18 cellular contexts compared by ENCODE assay signal in genomic region chr4:2390780-2391490, GRCh38. TPM values are rescaled to one million over a fixed set of nuclear protein-coding genes. Genes with fewer than 3 reads are reported as not detected.
DNase-seq lines count a peak whose midpoint lies in the region; ATAC-seq, FAIRE-seq and TF ChIP-seq lines count a peak whose summit lies in the region.
"Had no signal": no experiment of that assay in that cellular context is flagged by ENCODE, and none has a peak within 500 bp of the region (broad histone marks: within the 10 kb centered on the region; RNA-seq: fewer than 3 reads in every experiment).

No MANE protein-coding gene starts in this region.

- TF ChIP-seq CTCF in GM23338 (conservative IDR thresholded peaks at IDR 0.05; ENCODE audit: low read depth in 2 of 2) = no peak
- TF ChIP-seq CTCF in GM12878 (IDR thresholded peaks at IDR 0.05 in 2 of 3, conservative IDR thresholded peaks at IDR 0.05 in 1 of 3; ENCODE audit: control insufficient read depth in 2 of 3, extremely low read depth in 1 of 3, insufficient read depth in 1 of 3, low read depth in 3 of 3, low read length in 3 of 3) = no peak
- no peak for TF ChIP-seq CTCF in spleen (IDR thresholded peaks at IDR 0.05 in 8 of 11, conservative IDR thresholded peaks at IDR 0.05 in 3 of 11)

- H3K36me3 Mint-ChIP-seq in GM23338 (ENCODE audit: low read depth) = no peaks in the 10 kb centered on the region
- no peaks in the 10 kb centered on the region for H3K36me3 Mint-ChIP-seq in naive thymus-derived CD8-positive, alpha-beta T cell
- no peaks in the 10 kb centered on the region for H3K36me3 Mint-ChIP-seq in activated T-cell treated with anti-CD3 and anti-CD28 coated beads, Interleukin-2, amount 50 U/mL, for 24 hours (ENCODE audit: low read depth)

- H2AFZ ChIP-seq in GM23338 = no peak overlapping the region
- peak overlapping the region; percentile 20; the same call in 1 of the 2 replicates for H2AFZ ChIP-seq in GM12878 (ENCODE audit: control insufficient read depth, low read depth, low read length)
- no peak overlapping the region for H2AFZ ChIP-seq in GM23248

- H3K79me2 ChIP-seq in GM23338 (replicated peaks; ENCODE audit: insufficient read depth) = no peaks in the 10 kb centered on the region
- no peaks in the 10 kb centered on the region for H3K79me2 ChIP-seq in GM12878 (ENCODE audit: control insufficient read depth, insufficient read depth, low read length)
- no peaks in the 10 kb centered on the region for H3K79me2 ChIP-seq in GM23248 (ENCODE audit: insufficient read depth)

- WGBS in GM12878 (ENCODE audit: insufficient coverage, insufficient replicate concordance, low lambda C conversion rate, missing lambda C conversion rate) = 24% methylated on average over 20 of the region's 20 CpGs
- 77% methylated on average over 19 to 20 of the region's 20 CpGs for WGBS in GM23248 (ENCODE audit: low coverage in 1 of 2, low lambda C conversion rate in 2 of 2, missing lambda C conversion rate in 2 of 2), 2 experiments
- WGBS in spleen, 5 donors = 25 to 42% (median 34%) methylated on average over 20 of the region's 20 CpGs

- TF ChIP-seq RAD21 in GM12878 (IDR thresholded peaks at IDR 0.05; ENCODE audit: insufficient read depth, low read depth, low read length) = no peak

- peak overlapping the region; percentile 37 for H3K4me3 Mint-ChIP-seq in GM23338
- H3K4me3 Mint-ChIP-seq in naive thymus-derived CD8-positive, alpha-beta T cell = peak overlapping the region in 8 of 10 donors; percentile 36 to 79 (median 50)
- no peak overlapping the region for H3K4me3 Mint-ChIP-seq in activated T-cell treated with anti-CD3 and anti-CD28 coated beads, Interleukin-2, amount 50 U/mL, for 24 hours
- H3K4me3 Mint-ChIP-seq: activated T-cell treated with anti-CD3 and anti-CD28 coated beads, Interleukin-2, amount 50 U/mL, for 4 hours had no signal

- SMC1A ChIA-PET in GM12878 (lab: Charles Lee; ENCODE audit: uncharacterized antibody, unreplicated experiment) = interaction anchor here (0.9 kb wide), 1 partner anchor 21 kb away, joined by 3 read pairs; no protein-coding TSS in a partner anchor

- H3K4me2 ChIP-seq in GM23338 (peak overlapping the region; percentile 62; the same call in 1 of the 2 replicates), GM12878 (ENCODE audit: control insufficient read depth, insufficient read depth) (no peak overlapping the region), GM23248 (ENCODE audit: unreplicated experiment) (no peak overlapping the region)
- H3K4me2 ChIP-seq: smooth muscle cell had no signal

- RAD21 ChIA-PET in GM12878 (lab: Charles Lee; ENCODE audit: unreplicated experiment) = no interaction called here

- CTCF ChIA-PET in GM12878 (lab: Yijun Ruan, JAX) = interaction anchor here (0.9 to 3.2 kb wide), 3 partner anchors 9 to 22 kb away, joined by 3 to 15 read pairs (median 4); no protein-coding TSS in a partner anchor

- POLR2A ChIA-PET in GM12878 (lab: Charles Lee) = no interaction called here
- POLR2A ChIA-PET in naive thymus-derived CD8-positive, alpha-beta T cell (lab: Charles Lee) = no interaction called here

- FAIRE-seq in GM12878 (lab: Jason Lieb, UNC) = no peak
- FAIRE-seq: colon, G401.6, HepG2 had no signal

- no peak overlapping the region for H3K27ac ChIP-seq in GM23338 (ENCODE audit: low read depth)
- H3K27ac ChIP-seq in GM12878 (ENCODE audit: control insufficient read depth, insufficient read depth) = no peak overlapping the region
- no peak overlapping the region for H3K27ac ChIP-seq in GM23248
- H3K27ac ChIP-seq in spleen = no peak overlapping the region
- H3K27ac ChIP-seq: esophagus muscularis mucosa, heart right ventricle had no signal

- peaks cover 34% of the 10 kb centered on the region for H3K4me1 ChIP-seq in GM23338 (ENCODE audit: insufficient read depth)
- no peaks in the 10 kb centered on the region for H3K4me1 ChIP-seq in GM12878 (ENCODE audit: control insufficient read depth, insufficient read depth, low read length)
- H3K4me1 ChIP-seq in GM23248 (ENCODE audit: insufficient read depth) = peaks cover 12% of the 10 kb centered on the region; the same call in 1 of the 2 replicates
- peaks cover 0 to 47% (median 19%) of the 10 kb centered on the region in 6 donors for H3K4me1 ChIP-seq in spleen

- BruUV-seq in GM12878 (replicated peaks; lab: Mats Ljungman, UMichigan) = no TSS peak

- H3K27ac Mint-ChIP-seq in GM23338 = no peak overlapping the region
- peak overlapping the region in 7 of 10 donors; percentile 4 to 78 (median 58) for H3K27ac Mint-ChIP-seq in naive thymus-derived CD8-positive, alpha-beta T cell
- H3K27ac Mint-ChIP-seq in activated T-cell treated with anti-CD3 and anti-CD28 coated beads, Interleukin-2, amount 50 U/mL, for 24 hours = no peak overlapping the region

- H3K27me3 ChIP-seq in GM23338 (ENCODE audit: insufficient read depth) (no peaks in the 10 kb centered on the region), GM12878 (replicated peaks in 1 of 2; ENCODE audit: control insufficient read depth in 2 of 2, insufficient read depth in 2 of 2, low read length in 1 of 2) (no peaks in the 10 kb centered on the region), GM23248 (replicated peaks; ENCODE audit: insufficient read depth) (no peaks in the 10 kb centered on the region), spleen (replicated peaks in 1 of 7) (peaks cover 0 to 32% (median 0%) of the 10 kb centered on the region in 7 donors)

- H3K9me2 ChIP-seq in GM23338 (ENCODE audit: insufficient read depth) (no peaks in the 10 kb centered on the region), GM23248 (ENCODE audit: insufficient read depth) (no peaks in the 10 kb centered on the region)

- no peak for TF ChIP-seq EP300 in GM12878 (IDR thresholded peaks at IDR 0.05; ENCODE audit: borderline replicate concordance in 1 of 2, control insufficient read depth in 1 of 2, low read depth in 2 of 2, low read length in 2 of 2)

- intact Hi-C loops in GM12878 (cut with micrococcal nuclease; ENCODE audit: unreplicated experiment) (no loop called here), spleen (cut with DNase I; ENCODE audit: low total_unique reads) (no loop called here)

- no peaks in the 10 kb centered on the region; the same call in 2 of the 3 replicates for H3K9me3 Mint-ChIP-seq in GM23338
- no peaks in the 10 kb centered on the region for H3K9me3 Mint-ChIP-seq in naive thymus-derived CD8-positive, alpha-beta T cell
- H3K9me3 Mint-ChIP-seq in activated T-cell treated with anti-CD3 and anti-CD28 coated beads, Interleukin-2, amount 50 U/mL, for 24 hours = no peaks in the 10 kb centered on the region
- H3K9me3 Mint-ChIP-seq: activated T-cell treated with anti-CD3 and anti-CD28 coated beads, Interleukin-2, amount 50 U/mL, for 4 hours had no signal

- H4K20me1 ChIP-seq in GM23338 (replicated peaks; ENCODE audit: insufficient read depth) = no peaks in the 10 kb centered on the region
- H4K20me1 ChIP-seq in GM12878 (ENCODE audit: control insufficient read depth, insufficient read depth) = no peaks in the 10 kb centered on the region
- no peaks in the 10 kb centered on the region for H4K20me1 ChIP-seq in GM23248 (ENCODE audit: insufficient read depth)

- no peaks in the 10 kb centered on the region for H3K9me3 ChIP-seq in GM12878 (replicated peaks; ENCODE audit: control insufficient read depth, insufficient read depth, low read length)
- H3K9me3 ChIP-seq in GM23248 (ENCODE audit: low read depth) = no peaks in the 10 kb centered on the region
- no peaks in the 10 kb centered on the region for H3K9me3 ChIP-seq in spleen
- H3K9me3 ChIP-seq: esophagus muscularis mucosa, heart right ventricle had no signal

- TF ChIP-seq POLR2A in GM12878 (IDR thresholded peaks at IDR 0.05; ENCODE audit: low read depth, low read length) (no peak), spleen (IDR thresholded peaks at IDR 0.05) (no peak)

- H3K27me3 Mint-ChIP-seq in GM23338 (ENCODE audit: insufficient read depth, low read depth, poor library complexity) = peaks cover 18% of the 10 kb centered on the region
- peaks cover 4 to 44% (median 12%) of the 10 kb centered on the region in 5 donors for H3K27me3 Mint-ChIP-seq in naive thymus-derived CD8-positive, alpha-beta T cell
- no peaks in the 10 kb centered on the region for H3K27me3 Mint-ChIP-seq in activated T-cell treated with anti-CD3 and anti-CD28 coated beads, Interleukin-2, amount 50 U/mL, for 24 hours

- ATAC-seq in GM23338 (no peak; the same call in 2 of the 3 replicates), GM12878 (no peak)
- ATAC-seq in naive thymus-derived CD8-positive, alpha-beta T cell = no peak
- ATAC-seq: activated T-cell treated with anti-CD3 and anti-CD28 coated beads, Interleukin-2, amount 50 U/mL, for 4 hours; heart right ventricle had no signal

- peaks cover 63% of the 10 kb centered on the region for H3K4me1 Mint-ChIP-seq in GM23338
- H3K4me1 Mint-ChIP-seq in naive thymus-derived CD8-positive, alpha-beta T cell = peaks cover 16 to 50% (median 33%) of the 10 kb centered on the region in 4 donors
- peaks cover 27% of the 10 kb centered on the region for H3K4me1 Mint-ChIP-seq in activated T-cell treated with anti-CD3 and anti-CD28 coated beads, Interleukin-2, amount 50 U/mL, for 24 hours (ENCODE audit: low read depth)

- H3K36me3 ChIP-seq in GM23338 (ENCODE audit: insufficient read depth) = no peaks in the 10 kb centered on the region
- H3K36me3 ChIP-seq in GM12878 (ENCODE audit: control insufficient read depth in 2 of 2, insufficient read depth in 2 of 2, low read length in 1 of 2) = no peaks in the 10 kb centered on the region
- no peaks in the 10 kb centered on the region for H3K36me3 ChIP-seq in GM23248 (ENCODE audit: low read depth)
- no peaks in the 10 kb centered on the region for H3K36me3 ChIP-seq in spleen
- H3K36me3 ChIP-seq: esophagus muscularis mucosa, heart right ventricle had no signal

- no peak for DNase-seq in GM23338 (ENCODE audit: low spot score)
- DNase-seq in Kasumi-1 (lab: John Stamatoyannopoulos, UW) = peak; percentile 5 to 13
- no peak for DNase-seq in GM12878 (ENCODE audit: low read depth, low spot score)
- no peak for DNase-seq in naive thymus-derived CD8-positive, alpha-beta T cell
- DNase-seq in activated T-cell treated with anti-CD3 and anti-CD28 coated beads, Interleukin-2, amount 50 U/mL, for 24 hours = no peak
- no peak for DNase-seq in GM23248
- DNase-seq in activated CD4-positive, alpha-beta T cell treated with anti-CD3 and anti-CD28 coated beads, Interleukin-2, amount 50 U/mL, for 4 hours = no peak
- no peak for DNase-seq in spleen
- DNase-seq: activated T-cell treated with anti-CD3 and anti-CD28 coated beads, Interleukin-2, amount 50 U/mL, for 4 hours; heart right ventricle; NCI-H1930; occipital lobe; substantia nigra had no signal

- peak overlapping the region; percentile 35; the same call in 1 of the 2 replicates for H3K4me3 ChIP-seq in GM23338
- no peak overlapping the region for H3K4me3 ChIP-seq in GM12878
- H3K4me3 ChIP-seq in GM23248 = no peak overlapping the region
- peak overlapping the region in 1 of 8 donors; percentile 3 for H3K4me3 ChIP-seq in spleen
- H3K4me3 ChIP-seq: esophagus muscularis mucosa, heart right ventricle, smooth muscle cell had no signal

- H3K9ac ChIP-seq in GM12878 (ENCODE audit: control insufficient read depth, insufficient read depth, low read length) = no peak overlapping the region
- no peak overlapping the region for H3K9ac ChIP-seq in GM23248

- no peaks in the 10 kb centered on the region for H3F3A ChIP-seq in GM23338 (replicated peaks; ENCODE audit: low read depth)
- no peaks in the 10 kb centered on the region for H3F3A ChIP-seq in GM23248 (ENCODE audit: insufficient read depth)

- in situ Hi-C loops in GM12878 (cut with MboI) (no loop called here), GM23248 (cut with MboI) (no loop called here)

RNA-seq across cellular contexts. Expression of gene ZFYVE28, which starts 27.5 kb away (rescaled TPM):
- total RNA-seq in GM23338 (2014; rRNA removed; shearing (Covaris generic)) = 4.6 and 8.7 TPM in 2 replicates
- polyA plus RNA-seq in GM23338 (2016; fragmentation: Nextera tagmentation; extraction: Ambion mirVana) (1.8 and 2.6 TPM in 2 replicates), GM12878 (2011; rRNA removed) (1.4 and 1.9 TPM in 2 replicates), GM12878 (2014; fragmentation: Illumina TruSeq; extraction: Trizol) (0.14 and 0.24 TPM in 2 replicates), GM12878 (2014; fragmentation: Nextera tagmentation; extraction: Ambion mirVana) (under 1 TPM in 1 of 2 experiments, not detected in 1; 0.20 TPM), GM12878 (2014; rRNA removed) (0.19 and 0.32 TPM in 2 replicates), GM12878 (2016; fragmentation: Nextera tagmentation; extraction: Ambion mirVana) (under 1 TPM; 0.06 to 0.13 TPM), GM23248 (2016; fragmentation: Nextera tagmentation; extraction: Ambion mirVana) (4.6 and 4.8 TPM in 2 replicates), spleen (1 to 10 TPM; 2.7 to 8.5 (median 7.8) TPM)
- total RNA-seq in GM12878 (2013; cell fraction: nucleolus; rRNA removed) = 12.1 and 14.2 TPM in 2 replicates
- total RNA-seq in GM12878 (2014; rRNA removed) (0.11 TPM in 2 replicates), GM12878 (2014; rRNA removed; fragmentation: Illumina TruSeq; extraction: Trizol) (0.05 and 0.22 TPM in 2 replicates), GM12878 (2021) (0.48 and 0.95 TPM in 2 replicates), spleen (10 to 100 TPM; 11.2 to 31.3 (median 15.7) TPM)
- polyA plus RNA-seq in GM12878 (2011; ENCODE audit: low read depth) = 0.25 TPM
- polyA plus RNA-seq in GM12878 (2011; cell fraction: cytosol; rRNA removed) = 1.8 and 1.9 TPM in 2 replicates
- 12.8 and 12.9 TPM in 2 replicates for polyA plus RNA-seq in GM12878 (2011; cell fraction: nucleus; rRNA removed)
- polyA plus RNA-seq in GM12878 (2012) = 0.41 and 0.66 TPM in 2 replicates
- polyA minus RNA-seq in GM12878 (2011; rRNA and poly(A)+ RNA removed) = 3.0 and 3.9 TPM in 2 replicates
- polyA minus RNA-seq in GM12878 (2011; cell fraction: cytosol; rRNA and poly(A)+ RNA removed) = 0.53 and 1.9 TPM in 2 replicates
- 2.5 and 5.4 TPM in 2 replicates for polyA minus RNA-seq in GM12878 (2011; cell fraction: nucleus; rRNA and poly(A)+ RNA removed)
- total RNA-seq in naive thymus-derived CD8-positive, alpha-beta T cell = 10 to 100 TPM; 11.8 to 12.3 TPM
- polyA plus RNA-seq in naive thymus-derived CD8-positive, alpha-beta T cell = 1 to 10 TPM; 5.0 to 8.5 (median 6.4) TPM
- 8.9 and 9.6 TPM in 2 replicates for total RNA-seq in GM23248 (2014; rRNA removed; shearing (Covaris generic))
- polyA plus RNA-seq: smooth muscle cell had no signal

RNA-seq across cellular contexts. Expression of gene CFAP99, which starts 27.8 kb away (rescaled TPM):
- not detected in 2 replicates for total RNA-seq in GM23338 (2014; rRNA removed; shearing (Covaris generic))
- not detected in 2 replicates for polyA plus RNA-seq in GM23338 (2016; fragmentation: Nextera tagmentation; extraction: Ambion mirVana)
- total RNA-seq in GM12878 (2013; cell fraction: nucleolus; rRNA removed) = not detected in 2 replicates
- total RNA-seq in GM12878 (2014; rRNA removed) = not detected in 2 replicates
- not detected in 2 replicates for total RNA-seq in GM12878 (2014; rRNA removed; fragmentation: Illumina TruSeq; extraction: Trizol)
- total RNA-seq in GM12878 (2021) = not detected in 2 replicates
- polyA plus RNA-seq in GM12878 (2011; ENCODE audit: low read depth) = not detected
- not detected in 2 replicates for polyA plus RNA-seq in GM12878 (2011; rRNA removed)
- polyA plus RNA-seq in GM12878 (2011; cell fraction: cytosol; rRNA removed) = 0.15 TPM in 1 of 2 replicates, not detected in the other
- not detected in 2 replicates for polyA plus RNA-seq in GM12878 (2011; cell fraction: nucleus; rRNA removed)
- not detected in 2 replicates for polyA plus RNA-seq in GM12878 (2012)
- polyA plus RNA-seq in GM12878 (2014; fragmentation: Illumina TruSeq; extraction: Trizol) = not detected in 2 replicates
- polyA plus RNA-seq in GM12878 (2014; fragmentation: Nextera tagmentation; extraction: Ambion mirVana) = not detected
- not detected in 2 replicates for polyA plus RNA-seq in GM12878 (2014; rRNA removed)
- polyA plus RNA-seq in GM12878 (2016; fragmentation: Nextera tagmentation; extraction: Ambion mirVana) = not detected
- polyA minus RNA-seq in GM12878 (2011; rRNA and poly(A)+ RNA removed) = not detected in 2 replicates
- polyA minus RNA-seq in GM12878 (2011; cell fraction: cytosol; rRNA and poly(A)+ RNA removed) = not detected in 2 replicates
- polyA minus RNA-seq in GM12878 (2011; cell fraction: nucleus; rRNA and poly(A)+ RNA removed) = not detected in 2 replicates
- not detected for total RNA-seq in naive thymus-derived CD8-positive, alpha-beta T cell
- polyA plus RNA-seq in naive thymus-derived CD8-positive, alpha-beta T cell = under 1 TPM in 1 of 3 donors, not detected in 2; 0.05 TPM
- not detected in 2 replicates for total RNA-seq in GM23248 (2014; rRNA removed; shearing (Covaris generic))
- polyA plus RNA-seq in GM23248 (2016; fragmentation: Nextera tagmentation; extraction: Ambion mirVana) = not detected in 2 replicates
- total RNA-seq in spleen = under 1 TPM in 1 of 7 donors, not detected in 6; 0.22 TPM
- polyA plus RNA-seq in spleen = under 1 TPM in 1 of 3 donors, not detected in 2; 0.13 TPM
- total RNA-seq: activated T-cell treated with anti-CD3 and anti-CD28 coated beads, Interleukin-2, amount 50 U/mL, for 4 hours; heart right ventricle; HepG2; occipital lobe; smooth muscle cell had no signal
- polyA plus RNA-seq: heart right ventricle, HepG2, smooth muscle cell had no signal

Comparison
In these comparisons a context has a peak if more than half of its experiments do, and no peak if none do; other contexts are left out.
1. DNase-seq: peak in Kasumi-1 (2 of 2); none in GM23338 (single experiment), GM12878 (single experiment), naive thymus-derived CD8-positive, alpha-beta T cell (0 of 10), activated T-cell treated with anti-CD3 and anti-CD28 coated beads, Interleukin-2, amount 50 U/mL, for 24 hours (single experiment), GM23248 (single experiment), activated CD4-positive, alpha-beta T cell treated with anti-CD3 and anti-CD28 coated beads, Interleukin-2, amount 50 U/mL, for 4 hours (0 of 2) and spleen (single experiment).
2. H3K27ac Mint-ChIP-seq: peak in naive thymus-derived CD8-positive, alpha-beta T cell (7 of 10); none in GM23338 (single experiment) and activated T-cell treated with anti-CD3 and anti-CD28 coated beads, Interleukin-2, amount 50 U/mL, for 24 hours (single experiment).